ENCODE assay signal across 3 cellular contexts in the genomic region with DNA sequence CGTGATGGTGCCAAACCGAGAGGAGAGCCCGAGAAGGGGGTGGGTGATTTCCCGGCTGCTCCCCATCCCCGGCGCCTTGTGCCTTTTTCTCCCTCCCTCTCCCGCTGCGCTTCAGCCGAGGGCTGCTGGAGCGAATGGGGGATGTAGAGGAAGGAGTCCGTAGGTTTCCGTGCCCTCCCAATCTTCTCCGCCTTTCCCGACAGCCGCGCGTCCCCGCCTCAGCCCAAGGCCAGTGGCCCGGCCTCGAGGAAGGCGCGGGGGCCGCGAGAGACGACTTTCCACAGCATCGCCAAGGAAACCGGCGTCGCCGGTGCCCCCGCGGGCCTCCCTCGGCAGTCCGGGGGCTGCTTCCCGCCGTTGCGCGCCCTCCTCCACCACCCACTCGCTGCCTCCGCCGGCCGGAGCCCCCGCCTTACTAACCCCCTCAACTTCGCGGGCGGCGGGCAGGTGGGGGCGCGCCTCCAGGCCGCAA.
TF ChIP-seq lines count a peak whose summit lies in the region.

No MANE protein-coding gene starts in this region.

TF ChIP-seq in SK-N-SH, 30 proteins besides CTCF, POLR2A, EP300 and RAD21 (continued from another document):
- TF ChIP-seq, protein P1, sequence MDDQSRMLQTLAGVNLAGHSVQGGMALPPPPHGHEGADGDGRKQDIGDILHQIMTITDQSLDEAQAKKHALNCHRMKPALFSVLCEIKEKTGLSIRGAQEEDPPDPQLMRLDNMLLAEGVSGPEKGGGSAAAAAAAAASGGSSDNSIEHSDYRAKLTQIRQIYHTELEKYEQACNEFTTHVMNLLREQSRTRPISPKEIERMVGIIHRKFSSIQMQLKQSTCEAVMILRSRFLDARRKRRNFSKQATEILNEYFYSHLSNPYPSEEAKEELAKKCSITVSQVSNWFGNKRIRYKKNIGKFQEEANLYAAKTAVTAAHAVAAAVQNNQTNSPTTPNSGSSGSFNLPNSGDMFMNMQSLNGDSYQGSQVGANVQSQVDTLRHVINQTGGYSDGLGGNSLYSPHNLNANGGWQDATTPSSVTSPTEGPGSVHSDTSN (IDR thresholded peaks at IDR 0.05): no peak

TF ChIP-seq in SK-N-SH treated with all-trans-retinoic acid at 6 μM for 48 hours, 23 proteins besides CTCF, POLR2A, EP300 and RAD21 (continued from another document):
- TF ChIP-seq, protein P2, sequence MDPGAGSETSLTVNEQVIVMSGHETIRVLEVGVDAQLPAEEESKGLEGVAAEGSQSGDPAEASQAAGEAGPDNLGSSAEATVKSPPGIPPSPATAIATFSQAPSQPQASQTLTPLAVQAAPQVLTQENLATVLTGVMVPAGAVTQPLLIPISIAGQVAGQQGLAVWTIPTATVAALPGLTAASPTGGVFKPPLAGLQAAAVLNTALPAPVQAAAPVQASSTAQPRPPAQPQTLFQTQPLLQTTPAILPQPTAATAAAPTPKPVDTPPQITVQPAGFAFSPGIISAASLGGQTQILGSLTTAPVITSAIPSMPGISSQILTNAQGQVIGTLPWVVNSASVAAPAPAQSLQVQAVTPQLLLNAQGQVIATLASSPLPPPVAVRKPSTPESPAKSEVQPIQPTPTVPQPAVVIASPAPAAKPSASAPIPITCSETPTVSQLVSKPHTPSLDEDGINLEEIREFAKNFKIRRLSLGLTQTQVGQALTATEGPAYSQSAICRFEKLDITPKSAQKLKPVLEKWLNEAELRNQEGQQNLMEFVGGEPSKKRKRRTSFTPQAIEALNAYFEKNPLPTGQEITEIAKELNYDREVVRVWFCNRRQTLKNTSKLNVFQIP (CRISPR knock-in tag; IDR thresholded peaks at IDR 0.05; ENCODE audit: borderline replicate concordance, low read depth): no peak
- TF ChIP-seq TCF4 (CRISPR knock-in tag; IDR thresholded peaks at IDR 0.05; ENCODE audit: borderline replicate concordance): no peak
- no peak for TF ChIP-seq GLIS3 (CRISPR knock-in tag; IDR thresholded peaks at IDR 0.05)
- TF ChIP-seq CSRNP3 (CRISPR knock-in tag; IDR thresholded peaks at IDR 0.05): no peak
- TF ChIP-seq, protein P3, sequence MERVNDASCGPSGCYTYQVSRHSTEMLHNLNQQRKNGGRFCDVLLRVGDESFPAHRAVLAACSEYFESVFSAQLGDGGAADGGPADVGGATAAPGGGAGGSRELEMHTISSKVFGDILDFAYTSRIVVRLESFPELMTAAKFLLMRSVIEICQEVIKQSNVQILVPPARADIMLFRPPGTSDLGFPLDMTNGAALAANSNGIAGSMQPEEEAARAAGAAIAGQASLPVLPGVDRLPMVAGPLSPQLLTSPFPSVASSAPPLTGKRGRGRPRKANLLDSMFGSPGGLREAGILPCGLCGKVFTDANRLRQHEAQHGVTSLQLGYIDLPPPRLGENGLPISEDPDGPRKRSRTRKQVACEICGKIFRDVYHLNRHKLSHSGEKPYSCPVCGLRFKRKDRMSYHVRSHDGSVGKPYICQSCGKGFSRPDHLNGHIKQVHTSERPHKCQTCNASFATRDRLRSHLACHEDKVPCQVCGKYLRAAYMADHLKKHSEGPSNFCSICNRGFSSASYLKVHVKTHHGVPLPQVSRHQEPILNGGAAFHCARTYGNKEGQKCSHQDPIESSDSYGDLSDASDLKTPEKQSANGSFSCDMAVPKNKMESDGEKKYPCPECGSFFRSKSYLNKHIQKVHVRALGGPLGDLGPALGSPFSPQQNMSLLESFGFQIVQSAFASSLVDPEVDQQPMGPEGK (CRISPR knock-in tag; IDR thresholded peaks at IDR 0.05; ENCODE audit: borderline replicate concordance): no peak
- no peak for TF ChIP-seq ZFP3 (CRISPR knock-in tag; IDR thresholded peaks at IDR 0.05)
- TF ChIP-seq RARB (CRISPR knock-in tag; IDR thresholded peaks at IDR 0.05): no peak
- TF ChIP-seq ARNTL (CRISPR knock-in tag; IDR thresholded peaks at IDR 0.05; ENCODE audit: borderline replicate concordance, low read depth): no peak
- no peak for TF ChIP-seq ZNF565 (CRISPR knock-in tag; conservative IDR thresholded peaks at IDR 0.05; ENCODE audit: low read depth)

TF ChIP-seq in liver, 16 proteins besides CTCF, POLR2A, EP300 and RAD21 (continued from another document):
- TF ChIP-seq, protein P4, sequence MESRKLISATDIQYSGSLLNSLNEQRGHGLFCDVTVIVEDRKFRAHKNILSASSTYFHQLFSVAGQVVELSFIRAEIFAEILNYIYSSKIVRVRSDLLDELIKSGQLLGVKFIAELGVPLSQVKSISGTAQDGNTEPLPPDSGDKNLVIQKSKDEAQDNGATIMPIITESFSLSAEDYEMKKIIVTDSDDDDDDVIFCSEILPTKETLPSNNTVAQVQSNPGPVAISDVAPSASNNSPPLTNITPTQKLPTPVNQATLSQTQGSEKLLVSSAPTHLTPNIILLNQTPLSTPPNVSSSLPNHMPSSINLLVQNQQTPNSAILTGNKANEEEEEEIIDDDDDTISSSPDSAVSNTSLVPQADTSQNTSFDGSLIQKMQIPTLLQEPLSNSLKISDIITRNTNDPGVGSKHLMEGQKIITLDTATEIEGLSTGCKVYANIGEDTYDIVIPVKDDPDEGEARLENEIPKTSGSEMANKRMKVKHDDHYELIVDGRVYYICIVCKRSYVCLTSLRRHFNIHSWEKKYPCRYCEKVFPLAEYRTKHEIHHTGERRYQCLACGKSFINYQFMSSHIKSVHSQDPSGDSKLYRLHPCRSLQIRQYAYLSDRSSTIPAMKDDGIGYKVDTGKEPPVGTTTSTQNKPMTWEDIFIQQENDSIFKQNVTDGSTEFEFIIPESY (IDR thresholded peaks at IDR 0.05): no peak
- TF ChIP-seq TAF1 (conservative IDR thresholded peaks at IDR 0.05) (no peak), JUND (IDR thresholded peaks at IDR 0.05) (no peak), FOXA2 (IDR thresholded peaks at IDR 0.05) (no peak), ATF3 (IDR thresholded peaks at IDR 0.05) (no peak), HNF4G (IDR thresholded peaks at IDR 0.05) (no peak), RXRA (IDR thresholded peaks at IDR 0.05) (no peak), HNF4A (conservative IDR thresholded peaks at IDR 0.05) (no peak)
